In the genomic region with DNA sequence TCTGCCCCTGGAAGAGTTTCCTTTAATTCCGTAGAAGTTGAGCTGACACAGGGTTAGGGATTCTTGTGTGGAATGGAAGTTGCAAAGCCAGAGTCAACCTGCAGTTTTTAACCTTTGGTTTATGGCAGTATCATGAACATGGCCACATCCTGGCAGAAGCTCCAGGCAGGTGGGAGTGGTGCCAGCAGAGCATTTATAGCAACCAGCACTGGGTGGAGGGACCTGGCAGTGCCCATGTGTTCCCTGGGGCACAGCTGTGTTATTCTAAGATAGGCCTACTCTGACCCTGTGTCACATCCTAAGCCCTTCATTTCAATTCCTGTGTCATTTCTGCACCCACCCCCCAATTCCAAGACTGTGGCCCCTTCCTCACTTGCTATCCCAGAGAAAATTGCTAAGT, we compare ENCODE assay signal across 14 cellular contexts. TPM values are rescaled to one million over a fixed set of nuclear protein-coding genes. Genes with fewer than 3 reads are reported as not detected.
"Had no signal": no experiment of that assay in that cellular context is flagged by ENCODE, and none has a peak within 500 bp of the region (broad histone marks: within the 10 kb centered on the region; RNA-seq: fewer than 3 reads in every experiment).

No MANE protein-coding gene starts in this region.

- ATAC-seq: activated CD8-positive, alpha-beta memory T cell treated with anti-CD3 and anti-CD28 coated beads, Interleukin-2, amount 10 ng/mL, durations not matched to agents 7 days and 5 days; activated T-cell treated with anti-CD3 and anti-CD28 coated beads, Interleukin-2, amount 50 U/mL, for 4 hours had no signal

- H3K27me3 ChIP-seq: dorsolateral prefrontal cortex, thyroid gland, vagina had no signal

- H3K4me1 ChIP-seq: parathyroid adenoma, thyroid gland, vagina had no signal

- H3K36me3 ChIP-seq: thyroid gland, vagina had no signal

- H3K9me3 ChIP-seq: thyroid gland, vagina had no signal

- DNase-seq: activated CD8-positive, alpha-beta memory T cell treated with anti-CD3 and anti-CD28 coated beads, Interleukin-2, amount 10 ng/mL, durations not matched to agents 7 days and 5 days; activated gamma-delta T cell treated with Interleukin-2 at 50 U/mL for 16 hours; activated naive CD8-positive, alpha-beta T cell treated with anti-CD3 and anti-CD28 coated beads, Interleukin-2, amount 10 ng/mL, durations not matched to agents 7 days and 5 days; activated T-cell treated with anti-CD3 and anti-CD28 coated beads, Interleukin-2, amount 50 U/mL, for 4 hours; anterior cingulate cortex; mesendoderm; T-helper 2 cell; thyroid gland had no signal

- H3K27ac ChIP-seq: dorsolateral prefrontal cortex, parathyroid adenoma, thyroid gland, vagina had no signal

- H3K4me3 ChIP-seq: dorsolateral prefrontal cortex, smooth muscle cell, thyroid gland, vagina had no signal

RNA-seq across cellular contexts. Expression of a gene that starts 26.1 kb away (rescaled TPM):
- total RNA-seq: chondrocyte, myocyte, smooth muscle cell had no signal
- polyA plus RNA-seq: smooth muscle cell had no signal
